11 cellular contexts compared by ENCODE assay signal in genomic region chr19:2154587-2155075, GRCh38. TPM values are rescaled to one million over a fixed set of nuclear protein-coding genes. Genes with fewer than 3 reads are reported as not detected.
DNase-seq lines count a peak whose midpoint lies in the region; ATAC-seq and TF ChIP-seq lines count a peak whose summit lies in the region.
"Had no signal": no experiment of that assay in that cellular context is flagged by ENCODE, and none has a peak within 500 bp of the region (broad histone marks: within the 10 kb centered on the region; RNA-seq: fewer than 3 reads in every experiment).

No MANE protein-coding gene starts in this region.

- H3K4me1 ChIP-seq in BLaER1 treated with 17β-estradiol and CSF1 and Interleukin-3, amounts not matched to agents 10 nM and 100 nM = peaks cover 38 to 64% (median 50%) of the 10 kb centered on the region in 10 experiments
- H3K4me1 ChIP-seq in mucosa of descending colon (ENCODE audit: low read depth) = peaks cover 25% of the 10 kb centered on the region

- H4K20me1 ChIP-seq in BLaER1 treated with 17β-estradiol and CSF1 and Interleukin-3, amounts not matched to agents 10 nM and 100 nM = peaks cover 11 to 16% (median 14%) of the 10 kb centered on the region in 11 experiments; a peak in 20 of 22 replicates

- no peak overlapping the region for H3K4me3 ChIP-seq in BLaER1 treated with 17β-estradiol and CSF1 and Interleukin-3, amounts not matched to agents 10 nM and 100 nM
- no peak overlapping the region for H3K4me3 ChIP-seq in MG63
- no peak overlapping the region for H3K4me3 ChIP-seq in cardiac fibroblast (replicated peaks in 1 of 2; ENCODE audit: low read depth in 2 of 2, low read length in 2 of 2)
- no peak overlapping the region for H3K4me3 ChIP-seq in mucosa of descending colon

- no peaks in the 10 kb centered on the region for H3K9me3 ChIP-seq in BLaER1 treated with 17β-estradiol and CSF1 and Interleukin-3, amounts not matched to agents 10 nM and 100 nM (replicated peaks in 1 of 11)
- H3K9me3 ChIP-seq in MG63 (no peaks in the 10 kb centered on the region), mucosa of descending colon (no peaks in the 10 kb centered on the region)

- peak overlapping the region in 6 of 11 experiments; percentile 4 to 52 (median 20); a peak in 5 of 22 replicates for H3K9ac ChIP-seq in BLaER1 treated with 17β-estradiol and CSF1 and Interleukin-3, amounts not matched to agents 10 nM and 100 nM

- intact Hi-C loops in mucosa of descending colon (cut with DNase I, micrococcal nuclease) = loop anchor here in 1 of 2 donors (10.0 kb wide), 1 partner anchor 120 kb away; no protein-coding TSS in a partner anchor

- ATAC-seq in mucosa of descending colon (peak; percentile 53), GM21723 (IDR thresholded peaks at IDR 0.05; ENCODE audit: unreplicated experiment) (no peak)

- DNase-seq in MG63 (peak; percentile 38), cardiac fibroblast (ENCODE audit: low read depth in 2 of 2) (peak; percentile 29 to 48), mucosa of descending colon (peak; percentile 49 to 80 (median 67)), NCI-H526 (lab: John Stamatoyannopoulos, UW) (no peak)
- DNase-seq in activated T-cell treated with anti-CD3 and anti-CD28 coated beads, Interleukin-2, amount 50 U/mL, for 1 hour = no peak
- no peak for DNase-seq in activated CD4-positive, alpha-beta T cell treated with anti-CD3 and anti-CD28 coated beads for 4 hours
- DNase-seq: activated effector memory CD4-positive, alpha-beta T cell treated with Interleukin-2 at 50 U/mL for 16 hours; NCI-H1417; NCI-H82 had no signal

- peaks cover 0 to 5% (median under 1%) of the 10 kb centered on the region in 11 experiments; a peak in 4 of 22 replicates for H3K36me3 ChIP-seq in BLaER1 treated with 17β-estradiol and CSF1 and Interleukin-3, amounts not matched to agents 10 nM and 100 nM
- H3K36me3 ChIP-seq in MG63 (peaks cover 5% of the 10 kb centered on the region; the same call in 1 of the 2 replicates), mucosa of descending colon (ENCODE audit: low read depth) (peaks cover 6% of the 10 kb centered on the region)

- no peaks in the 10 kb centered on the region for H3K27me3 ChIP-seq in BLaER1 treated with 17β-estradiol and CSF1 and Interleukin-3, amounts not matched to agents 10 nM and 100 nM
- no peaks in the 10 kb centered on the region for H3K27me3 ChIP-seq in MG63

- H3K4me2 ChIP-seq in BLaER1 treated with 17β-estradiol and CSF1 and Interleukin-3, amounts not matched to agents 10 nM and 100 nM = peak overlapping the region in 10 of 11 experiments; percentile 2 to 55 (median 21); a peak in 12 of 22 replicates

- TF ChIP-seq CTCF in cardiac fibroblast (IDR thresholded peaks at IDR 0.05; ENCODE audit: low read depth, low read length) (no peak), mucosa of descending colon (IDR thresholded peaks at IDR 0.05) (no peak)

- no peak overlapping the region for H3K27ac ChIP-seq in BLaER1 treated with 17β-estradiol and CSF1 and Interleukin-3, amounts not matched to agents 10 nM and 100 nM

RNA-seq across cellular contexts. Expression of gene AP3D1, which starts 3.3 kb away (rescaled TPM):
- 65.6 and 91.8 TPM in 2 replicates for total RNA-seq in MG63 (2014; rRNA removed; shearing (Covaris generic); ENCODE audit: low replicate concordance)
- total RNA-seq in mucosa of descending colon = 100 to 1,000 TPM; 103 to 120 (median 103) TPM

RNA-seq across cellular contexts. Expression of gene DOT1L, which starts 9.1 kb away (rescaled TPM):
- total RNA-seq in MG63 (2014; rRNA removed; shearing (Covaris generic); ENCODE audit: low replicate concordance) = 3.5 and 5.4 TPM in 2 replicates
- 10 to 100 TPM; 38.1 to 48.1 (median 44.5) TPM for total RNA-seq in mucosa of descending colon

RNA-seq across cellular contexts. Expression of gene IZUMO4, which starts 57.9 kb away (rescaled TPM):
- total RNA-seq in MG63 (2014; rRNA removed; shearing (Covaris generic); ENCODE audit: low replicate concordance) = not detected in 2 replicates
- 1 to 10 TPM; 2.2 to 5.3 (median 3.4) TPM for total RNA-seq in mucosa of descending colon

RNA-seq across cellular contexts. Expression of gene MOB3A, which starts 58.5 kb away (rescaled TPM):
- 9.4 and 9.7 TPM in 2 replicates for total RNA-seq in MG63 (2014; rRNA removed; shearing (Covaris generic); ENCODE audit: low replicate concordance)
- 10 to 100 TPM; 39.8 to 76.8 (median 43.7) TPM for total RNA-seq in mucosa of descending colon

Comparison
In these comparisons a context has a peak if more than half of its experiments do, and no peak if none do; other contexts are left out.
1. DNase-seq: peak in MG63 (single experiment), cardiac fibroblast (2 of 2) and mucosa of descending colon (3 of 3); none in activated T-cell treated with anti-CD3 and anti-CD28 coated beads, Interleukin-2, amount 50 U/mL, for 1 hour (single experiment), NCI-H526 (0 of 2) and activated CD4-positive, alpha-beta T cell treated with anti-CD3 and anti-CD28 coated beads for 4 hours (0 of 2).